ENCODE assay signal across 21 cellular contexts in genomic region chr19:35460608-35461007, GRCh38. TPM values are rescaled to one million over a fixed set of nuclear protein-coding genes. Genes with fewer than 3 reads are reported as not detected.
A peak's percentile ranks its signal among the peaks of the same experiment; 100 is the strongest.
DNase-seq lines count a peak whose midpoint lies in the region; ATAC-seq and TF ChIP-seq lines count a peak whose summit lies in the region.
"Had no signal": no experiment of that assay in that cellular context is flagged by ENCODE, and none has a peak within 500 bp of the region (broad histone marks: within the 10 kb centered on the region; RNA-seq: fewer than 3 reads in every experiment).

No MANE protein-coding gene starts in this region.

- no peak for ATAC-seq in WTC11
- ATAC-seq: heart right ventricle had no signal

- H3K36me3 ChIP-seq in KOPT-K1 (ENCODE audit: insufficient read depth, low read length) (no peaks in the 10 kb centered on the region), neural progenitor cell (no peaks in the 10 kb centered on the region)
- H3K36me3 ChIP-seq: adrenal gland, heart right ventricle, SJCRH30 had no signal

- POLR2A ChIA-PET in WTC11 (lab: Charles Lee): no interaction called here

- no peak overlapping the region for H3K4me3 ChIP-seq in neural progenitor cell
- H3K4me3 ChIP-seq: adrenal gland, heart right ventricle, SJCRH30 had no signal

- peak overlapping the region; percentile 14 for H3K27ac Mint-ChIP-seq in activated CD4-positive, alpha-beta T cell treated with anti-CD3 and anti-CD28 coated beads, Interleukin-2, amount 10 ng/mL, durations not matched to agents 24 days and 14 days
- H3K27ac Mint-ChIP-seq in WTC11 (peak overlapping the region; percentile 64; the same call in 1 of the 2 replicates), neural progenitor cell (peak overlapping the region; percentile 3), chondrocyte (ENCODE audit: unreplicated experiment) (no peak overlapping the region)

- H3K27me3 Mint-ChIP-seq in activated CD4-positive, alpha-beta T cell treated with anti-CD3 and anti-CD28 coated beads, Interleukin-2, amount 10 ng/mL, durations not matched to agents 24 days and 14 days: peaks cover 4% of the 10 kb centered on the region
- H3K27me3 Mint-ChIP-seq in WTC11 (ENCODE audit: low read depth) (no peaks in the 10 kb centered on the region; the same call in 1 of the 2 replicates), neural progenitor cell (ENCODE audit: insufficient read depth, low read depth) (peaks cover 6% of the 10 kb centered on the region), chondrocyte (ENCODE audit: low read depth) (peaks cover 40% of the 10 kb centered on the region)

- H3K9ac ChIP-seq in neural progenitor cell: no peak overlapping the region

- H3F3A ChIP-seq in neural progenitor cell (ENCODE audit: low read depth): no peaks in the 10 kb centered on the region

- H3K4me1 ChIP-seq in neural progenitor cell: peaks cover 3% of the 10 kb centered on the region
- H3K4me1 ChIP-seq: SJCRH30 had no signal

- H2AFZ ChIP-seq in neural progenitor cell (replicated peaks): no peak overlapping the region

- H3K9me3 Mint-ChIP-seq in activated CD4-positive, alpha-beta T cell treated with anti-CD3 and anti-CD28 coated beads, Interleukin-2, amount 10 ng/mL, durations not matched to agents 24 days and 14 days: no peaks in the 10 kb centered on the region
- H3K9me3 Mint-ChIP-seq in WTC11 (no peaks in the 10 kb centered on the region), neural progenitor cell (no peaks in the 10 kb centered on the region), chondrocyte (ENCODE audit: low read depth) (no peaks in the 10 kb centered on the region)

- H3K27me3 ChIP-seq in neural progenitor cell: no peaks in the 10 kb centered on the region
- H3K27me3 ChIP-seq: adrenal gland, heart right ventricle, SJCRH30 had no signal

- no peak for TF ChIP-seq CTCF in WTC11 (IDR thresholded peaks at IDR 0.05)
- TF ChIP-seq CTCF in neural progenitor cell (IDR thresholded peaks at IDR 0.05): no peak
- no peak for TF ChIP-seq CTCF in chondrocyte (IDR thresholded peaks at IDR 0.05)

- H3K36me3 Mint-ChIP-seq in activated CD4-positive, alpha-beta T cell treated with anti-CD3 and anti-CD28 coated beads, Interleukin-2, amount 10 ng/mL, durations not matched to agents 24 days and 14 days (ENCODE audit: low read depth): no peaks in the 10 kb centered on the region
- H3K36me3 Mint-ChIP-seq in WTC11: no peaks in the 10 kb centered on the region
- no peaks in the 10 kb centered on the region for H3K36me3 Mint-ChIP-seq in neural progenitor cell
- H3K36me3 Mint-ChIP-seq in chondrocyte (ENCODE audit: low read depth): no peaks in the 10 kb centered on the region

- peaks cover 39% of the 10 kb centered on the region for H3K4me1 Mint-ChIP-seq in activated CD4-positive, alpha-beta T cell treated with anti-CD3 and anti-CD28 coated beads, Interleukin-2, amount 10 ng/mL, durations not matched to agents 24 days and 14 days
- H3K4me1 Mint-ChIP-seq in WTC11: peaks cover 3% of the 10 kb centered on the region; the same call in 1 of the 2 replicates
- peaks cover 7% of the 10 kb centered on the region for H3K4me1 Mint-ChIP-seq in neural progenitor cell
- no peaks in the 10 kb centered on the region for H3K4me1 Mint-ChIP-seq in chondrocyte (ENCODE audit: low read depth)

- no peak overlapping the region for H3K4me3 Mint-ChIP-seq in activated CD4-positive, alpha-beta T cell treated with anti-CD3 and anti-CD28 coated beads, Interleukin-2, amount 10 ng/mL, durations not matched to agents 24 days and 14 days
- H3K4me3 Mint-ChIP-seq in WTC11 (no peak overlapping the region), neural progenitor cell (peak overlapping the region; percentile 6), chondrocyte (ENCODE audit: unreplicated experiment) (no peak overlapping the region)

- H3K27ac ChIP-seq in KOPT-K1 (ENCODE audit: low read depth, low read length, poor library complexity, severe bottlenecking) (peak overlapping the region; percentile 29), neural progenitor cell (no peak overlapping the region)
- H3K27ac ChIP-seq: SJCRH30 had no signal

- no peaks in the 10 kb centered on the region for H3K79me2 ChIP-seq in neural progenitor cell (ENCODE audit: low read depth)

- H3K9me3 ChIP-seq in KOPT-K1 (ENCODE audit: insufficient read depth, low read length, poor library complexity, severe bottlenecking) (no peaks in the 10 kb centered on the region), neural progenitor cell (ENCODE audit: low read depth) (no peaks in the 10 kb centered on the region)
- H3K9me3 ChIP-seq: adrenal gland, heart right ventricle, SJCRH30 had no signal

- CTCF ChIA-PET in WTC11 (lab: Charles Lee): interaction anchor here (0.7 to 1.5 kb wide), 3 partner anchors 8 to 224 kb away, joined by 3 to 4 read pairs (median 4); no protein-coding TSS in a partner anchor

- no peak for DNase-seq in activated CD4-positive, alpha-beta T cell treated with anti-CD3 and anti-CD28 coated beads, Interleukin-2, amount 10 ng/mL, durations not matched to agents 24 days and 14 days
- no peak for DNase-seq in activated CD4-positive, alpha-beta T cell treated with anti-CD3 and anti-CD28 coated beads, Interleukin-2, amount 50 U/mL, for 4 hours
- no peak for DNase-seq in WTC11 (ENCODE audit: low spot score)
- DNase-seq in neural progenitor cell (ENCODE audit: low spot score): no peak
- no peak for DNase-seq in AG08396 (ENCODE audit: low spot score)
- no peak for DNase-seq in NCI-H1105 (lab: John Stamatoyannopoulos, UW)
- no peak for DNase-seq in chondrocyte (ENCODE audit: low spot score)
- DNase-seq: activated CD4-positive, alpha-beta T cell treated with anti-CD3 and anti-CD28 coated beads, Interleukin-2, amount 50 U/mL, for 1 hour; activated T-cell treated with anti-CD3 and anti-CD28 coated beads, Interleukin-2, amount 50 U/mL, for 48 hours; adrenal gland; caudate nucleus; effector memory CD4-positive, alpha-beta T cell; NCI-H2029; NCI-H510A; SJCRH30; stimulated activated naive CD4-positive, alpha-beta T cell treated with Interleukin-2 at 50 U/mL for 16 hours had no signal

- H3K4me2 ChIP-seq in neural progenitor cell: no peak overlapping the region

- no peaks in the 10 kb centered on the region for H4K20me1 ChIP-seq in neural progenitor cell (ENCODE audit: low read depth)

- intact Hi-C loops in activated CD4-positive, alpha-beta T cell treated with anti-CD3 and anti-CD28 coated beads, Interleukin-2, amount 10 ng/mL, durations not matched to agents 24 days and 14 days (cut with micrococcal nuclease): no loop called here

TF ChIP-seq in WTC11, 78 proteins besides CTCF, POLR2A, EP300 and RAD21 (continues in another document):
- TF ChIP-seq, protein P1, sequence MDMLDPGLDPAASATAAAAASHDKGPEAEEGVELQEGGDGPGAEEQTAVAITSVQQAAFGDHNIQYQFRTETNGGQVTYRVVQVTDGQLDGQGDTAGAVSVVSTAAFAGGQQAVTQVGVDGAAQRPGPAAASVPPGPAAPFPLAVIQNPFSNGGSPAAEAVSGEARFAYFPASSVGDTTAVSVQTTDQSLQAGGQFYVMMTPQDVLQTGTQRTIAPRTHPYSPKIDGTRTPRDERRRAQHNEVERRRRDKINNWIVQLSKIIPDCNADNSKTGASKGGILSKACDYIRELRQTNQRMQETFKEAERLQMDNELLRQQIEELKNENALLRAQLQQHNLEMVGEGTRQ (CRISPR knock-in tag; IDR thresholded peaks at IDR 0.05): no peak
- TF ChIP-seq ZNF317 (CRISPR knock-in tag; IDR thresholded peaks at IDR 0.05; ENCODE audit: borderline replicate concordance, low read depth) (no peak), ZNF425 (CRISPR knock-in tag; conservative IDR thresholded peaks at IDR 0.05) (no peak)
- TF ChIP-seq, protein P2, sequence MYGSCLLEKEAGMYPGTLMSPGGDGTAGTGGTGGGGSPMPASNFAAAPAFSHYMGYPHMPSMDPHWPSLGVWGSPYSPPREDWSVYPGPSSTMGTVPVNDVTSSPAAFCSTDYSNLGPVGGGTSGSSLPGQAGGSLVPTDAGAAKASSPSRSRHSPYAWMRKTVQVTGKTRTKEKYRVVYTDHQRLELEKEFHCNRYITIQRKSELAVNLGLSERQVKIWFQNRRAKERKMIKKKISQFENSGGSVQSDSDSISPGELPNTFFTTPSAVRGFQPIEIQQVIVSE (CRISPR knock-in tag; IDR thresholded peaks at IDR 0.05; ENCODE audit: borderline replicate concordance): no peak
- TF ChIP-seq, protein P3, sequence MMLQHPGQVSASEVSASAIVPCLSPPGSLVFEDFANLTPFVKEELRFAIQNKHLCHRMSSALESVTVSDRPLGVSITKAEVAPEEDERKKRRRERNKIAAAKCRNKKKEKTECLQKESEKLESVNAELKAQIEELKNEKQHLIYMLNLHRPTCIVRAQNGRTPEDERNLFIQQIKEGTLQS (CRISPR knock-in tag; conservative IDR thresholded peaks at IDR 0.05): no peak

RNA-seq across cellular contexts. Expression of gene FFAR2, which starts 12.6 kb away (rescaled TPM):
- not detected in 2 replicates for total RNA-seq in activated CD4-positive, alpha-beta T cell treated with anti-CD3 and anti-CD28 coated beads, Interleukin-2, amount 10 ng/mL, durations not matched to agents 24 days and 14 days
- total RNA-seq in WTC11 (2021) (not detected in 3 replicates), neural progenitor cell (ENCODE audit: low replicate concordance) (not detected in 2 replicates), chondrocyte (not detected in 3 replicates)
- total RNA-seq: fibroblast of lung, SJCRH30 had no signal

RNA-seq across cellular contexts. Expression of gene KRTDAP, which starts 29.7 kb away (rescaled TPM):
- not detected in 2 replicates for total RNA-seq in activated CD4-positive, alpha-beta T cell treated with anti-CD3 and anti-CD28 coated beads, Interleukin-2, amount 10 ng/mL, durations not matched to agents 24 days and 14 days
- total RNA-seq in WTC11 (2021) (1.3 to 3.2 TPM (median 1.7 TPM) in 3 replicates), neural progenitor cell (ENCODE audit: low replicate concordance) (not detected in 2 replicates), chondrocyte (not detected in 3 replicates)
- total RNA-seq: adrenal gland, fibroblast of lung, heart right ventricle, HT-29, SJCRH30, ureter had no signal

RNA-seq across cellular contexts. Expression of gene DMKN, which starts 52.8 kb away (rescaled TPM):
- total RNA-seq in activated CD4-positive, alpha-beta T cell treated with anti-CD3 and anti-CD28 coated beads, Interleukin-2, amount 10 ng/mL, durations not matched to agents 24 days and 14 days: not detected in 2 replicates
- 284 to 302 TPM (median 285 TPM) in 3 replicates for total RNA-seq in WTC11 (2021)
- 175 and 208 TPM in 2 replicates for total RNA-seq in neural progenitor cell (ENCODE audit: low replicate concordance)
- 1.3 to 2.1 TPM in 2 of 3 replicates, not detected in the other for total RNA-seq in chondrocyte
- total RNA-seq: SJCRH30 had no signal

Comparison
In these comparisons a context has a peak if more than half of its experiments do, and no peak if none do; other contexts are left out.
1. RNA of gene DMKN, which starts 52.8 kb away (total RNA-seq): 284 to 302 TPM in WTC11 and 175 to 208 TPM in neural progenitor cell; 1.3 to 2.1 TPM in chondrocyte and not detected in activated CD4-positive, alpha-beta T cell treated with anti-CD3 and anti-CD28 coated beads, Interleukin-2, amount 10 ng/mL, durations not matched to agents 24 days and 14 days; every median in the first group is over 10 times any median in the second.